8 cellular contexts compared by ENCODE assay signal in the genomic region with DNA sequence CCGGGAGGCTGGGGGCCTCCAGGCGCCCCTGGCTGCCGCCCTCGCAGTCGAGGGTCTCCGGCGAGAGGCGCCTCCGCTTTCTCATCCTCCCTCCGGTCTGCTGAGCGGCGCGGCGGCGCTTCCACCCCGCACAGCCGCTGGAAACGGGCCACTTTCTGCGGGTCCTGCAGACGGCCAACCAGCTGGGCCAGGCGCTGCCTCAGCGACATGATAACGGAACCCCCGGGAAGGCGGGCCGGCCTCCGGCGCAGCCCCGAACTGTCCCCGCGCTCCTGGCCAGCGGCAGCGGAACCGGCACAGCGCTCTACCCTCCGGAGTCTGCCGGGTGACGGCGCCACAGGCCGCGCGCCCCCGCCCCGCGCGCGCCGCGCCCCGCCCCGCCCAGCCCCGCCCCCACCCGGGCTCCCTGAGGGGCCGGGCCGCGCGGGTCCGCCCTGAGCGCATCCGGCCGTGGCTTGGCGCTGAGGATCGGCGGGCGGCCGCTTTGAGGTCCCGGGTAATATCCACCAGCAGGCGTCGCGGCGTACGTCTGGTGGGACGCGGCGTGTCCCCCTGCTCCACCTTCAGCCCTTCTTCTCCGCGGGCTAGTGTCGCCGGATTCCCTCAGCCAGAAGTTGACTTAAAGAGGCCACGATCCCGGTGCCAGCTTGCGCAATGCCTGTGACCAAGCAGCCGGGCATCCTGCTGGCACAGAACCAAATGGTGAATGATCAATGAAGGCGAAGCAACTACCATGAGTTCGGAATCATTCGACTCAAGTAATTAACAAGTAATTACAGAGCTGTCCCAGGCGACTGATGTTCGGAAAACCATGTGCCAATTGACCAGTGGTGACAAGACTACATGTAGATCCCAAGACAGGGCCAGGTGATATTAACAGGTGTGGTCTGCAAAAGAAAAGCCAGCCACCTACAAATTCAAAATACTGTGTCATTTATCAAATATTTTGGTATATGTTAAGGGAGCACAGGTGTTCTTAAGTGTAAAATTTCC. TPM values are rescaled to one million over a fixed set of nuclear protein-coding genes. Genes with fewer than 3 reads are reported as not detected.
DNase-seq lines count a peak whose midpoint lies in the region; ATAC-seq, FAIRE-seq and TF ChIP-seq lines count a peak whose summit lies in the region.

SGPP1 (minus strand) TSS at position 330 of the 993 bp plus-strand sequence; CDS start at position 209, 121 bp downstream.

- TF ChIP-seq POLR2A in endothelial cell of umbilical vein (IDR thresholded peaks at IDR 0.05; ENCODE audit: low read depth, low read length), result peak; percentile 79

- peak within 1 kb of the TSS; percentile 68 for H3K27ac ChIP-seq in CD4-positive, alpha-beta memory T cell (ENCODE audit: low read depth, low read length)
- peak within 1 kb of the TSS; percentile 46 for H3K27ac ChIP-seq in endothelial cell of umbilical vein (ENCODE audit: insufficient read depth, low read depth, low read length)

- no peaks in the 10 kb centered on the region for H4K20me1 ChIP-seq in endothelial cell of umbilical vein (replicated peaks; ENCODE audit: control insufficient read depth, extremely low read depth, insufficient read depth, low read length)

- peak; percentile 21 to 52 for TF ChIP-seq CTCF in endothelial cell of umbilical vein (IDR thresholded peaks at IDR 0.05; ENCODE audit: extremely low read depth in 1 of 2, insufficient read depth in 1 of 2, low read depth in 1 of 2, low read length in 2 of 2)

- peak within 1 kb of the TSS; percentile 74 for H3K9ac ChIP-seq in endothelial cell of umbilical vein (replicated peaks; ENCODE audit: extremely low read depth, insufficient read depth, low read length)

- intact Hi-C loops in CD4-positive, alpha-beta memory T cell (cut with micrococcal nuclease), result loop anchor here (1.0 to 5.0 kb wide), 6 partner anchors 42 to 185 kb away; partner anchors contain the start of genes PPP2R5E, SYNE2 and WDR89
- intact Hi-C loops in endothelial cell of umbilical vein (cut with micrococcal nuclease), result loop anchor here (1.0 to 5.0 kb wide), 3 partner anchors 42 to 186 kb away; partner anchors contain the start of gene PPP2R5E

- peak within 1 kb of the TSS; percentile 86 to 98 (median 97) for H3K27ac Mint-ChIP-seq in CD4-positive, alpha-beta memory T cell

- peak; percentile 81 to 86 (median 83) for DNase-seq in CD4-positive, alpha-beta memory T cell
- DNase-seq in NOMO-1 (lab: John Stamatoyannopoulos, UW; ENCODE audit: unreplicated experiment in 2 of 2) (peak; percentile 77 to 83), endothelial cell of umbilical vein (ENCODE audit: low read depth, low spot score) (peak; percentile 71), middle frontal gyrus (ENCODE audit: extremely low spot score, low spot score) (peak; percentile 25)
- DNase-seq in activated CD8-positive, alpha-beta memory T cell treated with anti-CD3 and anti-CD28 coated beads, Interleukin-2, amount 50 U/mL, for 4 hours, result peak; percentile 73
- DNase-seq in stimulated activated CD8-positive, alpha-beta memory T cell treated with anti-CD3 and anti-CD28 coated beads, Interleukin-2, amount 100 ng/mL, for 48 hours (ENCODE audit: low read depth in 2 of 2), result peak; percentile 68 to 75

- no peaks in the 10 kb centered on the region for H3K9me3 Mint-ChIP-seq in CD4-positive, alpha-beta memory T cell

- dilution Hi-C loops in endothelial cell of umbilical vein (cut with MboI; ENCODE audit: extremely low pct_ligation_motif_present, low sequenced_read_pairs), result no loop called here

- peaks cover 3 to 9% of the 10 kb centered on the region in 2 donors for H3K36me3 Mint-ChIP-seq in CD4-positive, alpha-beta memory T cell

- peak within 1 kb of the TSS; percentile 99 for H3K4me2 ChIP-seq in endothelial cell of umbilical vein (ENCODE audit: insufficient read depth, low read length)

- no peaks in the 10 kb centered on the region for H3K9me3 ChIP-seq in CD4-positive, alpha-beta memory T cell (ENCODE audit: control insufficient read depth in 1 of 2, low read length in 2 of 2)
- H3K9me3 ChIP-seq in endothelial cell of umbilical vein (replicated peaks; ENCODE audit: control insufficient read depth, insufficient read depth, low read length), result no peaks in the 10 kb centered on the region

- peaks cover 25 to 53% (median 43%) of the 10 kb centered on the region in 4 donors for H3K4me1 Mint-ChIP-seq in CD4-positive, alpha-beta memory T cell

- no TSS peak for BruUV-seq in endothelial cell of umbilical vein (replicated peaks; lab: Mats Ljungman, UMichigan)

- peaks cover 24% of the 10 kb centered on the region for H3K79me2 ChIP-seq in endothelial cell of umbilical vein (ENCODE audit: control insufficient read depth, insufficient read depth, low read length)

- peak; percentile 40 for FAIRE-seq in endothelial cell of umbilical vein (lab: Jason Lieb, UNC)

- ATAC-seq in GM19324 (IDR thresholded peaks at IDR 0.05; ENCODE audit: low FRiP score, unreplicated experiment) (peak; percentile 86), HG03457 (IDR thresholded peaks at IDR 0.05; ENCODE audit: unreplicated experiment) (peak; percentile 71)

- POLR2A ChIA-PET in CD4-positive, alpha-beta memory T cell (lab: Charles Lee; ENCODE audit: partially characterized antibody), result interaction anchor here (0.8 to 4.6 kb wide), 13 partner anchors 9 to 185 kb away, joined by 3 to 43 read pairs (median 4); partner anchors contain the start of genes PPP2R5E and WDR89
- POLR2A ChIA-PET in endothelial cell of umbilical vein (lab: Charles Lee), result no interaction called here

- CTCF ChIA-PET in CD4-positive, alpha-beta memory T cell (lab: Charles Lee; ENCODE audit: partially characterized antibody), result interaction anchor here (0.6 to 4.5 kb wide), 13 partner anchors 9 to 185 kb away, joined by 3 to 46 read pairs (median 3); partner anchors contain the start of genes PPP2R5E and WDR89
- CTCF ChIA-PET in endothelial cell of umbilical vein (lab: Charles Lee), result interaction anchor here (0.7 to 2.9 kb wide), 8 partner anchors 16 to 339 kb away, joined by 3 to 14 read pairs (median 3); partner anchors contain the start of gene WDR89

- no peaks in the 10 kb centered on the region for H3K9me1 ChIP-seq in endothelial cell of umbilical vein (replicated peaks; ENCODE audit: control insufficient read depth, extremely low read depth, insufficient read depth, low read length)

- H3K27me3 Mint-ChIP-seq in CD4-positive, alpha-beta memory T cell, result no peaks in the 10 kb centered on the region

- H3K4me1 ChIP-seq in CD4-positive, alpha-beta memory T cell (ENCODE audit: insufficient read depth, low read length), result peaks cover 31% of the 10 kb centered on the region
- peaks cover 17% of the 10 kb centered on the region for H3K4me1 ChIP-seq in endothelial cell of umbilical vein (ENCODE audit: control insufficient read depth, extremely low read depth, insufficient read depth, low read length)

- no peaks in the 10 kb centered on the region for H3K27me3 ChIP-seq in CD4-positive, alpha-beta memory T cell (ENCODE audit: insufficient read depth, low read length)
- H3K27me3 ChIP-seq in endothelial cell of umbilical vein (ENCODE audit: control insufficient read depth in 2 of 2, insufficient read depth in 2 of 2, low read length in 2 of 2), result no peaks in the 10 kb centered on the region

- peak within 1 kb of the TSS; percentile 57 to 80 for H3K4me3 ChIP-seq in CD4-positive, alpha-beta memory T cell (ENCODE audit: low read length in 2 of 2)
- peak within 1 kb of the TSS; percentile 28 to 80 (median 63) for H3K4me3 ChIP-seq in endothelial cell of umbilical vein (replicated peaks in 1 of 3; ENCODE audit: insufficient read depth in 1 of 3, low read depth in 1 of 3, low read length in 3 of 3)

- H2AFZ ChIP-seq in endothelial cell of umbilical vein (ENCODE audit: low read depth, low read length), result peak within 1 kb of the TSS; percentile 97

- H3K4me3 Mint-ChIP-seq in CD4-positive, alpha-beta memory T cell, result peak within 1 kb of the TSS; percentile 98 to 100 (median 99)

- H3K36me3 ChIP-seq in CD4-positive, alpha-beta memory T cell (ENCODE audit: insufficient read depth, low read length), result no peaks in the 10 kb centered on the region
- no peaks in the 10 kb centered on the region for H3K36me3 ChIP-seq in endothelial cell of umbilical vein (ENCODE audit: control insufficient read depth in 2 of 2, extremely low read depth in 1 of 2, insufficient read depth in 2 of 2, low read length in 2 of 2)

TF ChIP-seq in endothelial cell of umbilical vein, 7 proteins besides CTCF, POLR2A, EP300 and RAD21:
- TF ChIP-seq MYC (IDR thresholded peaks at IDR 0.05; ENCODE audit: low read depth, low read length) (no peak), POLR2AphosphoS5 (IDR thresholded peaks at IDR 0.05; ENCODE audit: insufficient read depth, low read depth, low read length) (peak; percentile 75)
TF ChIP-seq in endothelial cell of umbilical vein: peak in this region for 1.

RNA-seq across cellular contexts. Expression of gene SGPP1, which starts in this region (rescaled TPM):
- 10 to 100 TPM; 12.2 to 12.4 TPM for total RNA-seq in CD4-positive, alpha-beta memory T cell
- polyA plus RNA-seq in CD4-positive, alpha-beta memory T cell, result 10 to 100 TPM; 12.5 to 15.2 TPM
- total RNA-seq in endothelial cell of umbilical vein, result 7.6 and 7.9 TPM in 2 replicates
- 4.5 and 6.2 TPM in 2 replicates for polyA plus RNA-seq in endothelial cell of umbilical vein
- 2.8 and 3.3 TPM in 2 replicates for polyA plus RNA-seq in endothelial cell of umbilical vein (2011; cell fraction: cytosol; rRNA removed)
- 3.0 and 4.8 TPM in 2 replicates for polyA plus RNA-seq in endothelial cell of umbilical vein (2011; cell fraction: nucleus; rRNA removed)
- 4.4 and 5.6 TPM in 2 replicates for polyA plus RNA-seq in endothelial cell of umbilical vein (2012)
- polyA minus RNA-seq in endothelial cell of umbilical vein, result 5.4 TPM in 2 replicates
- 13.2 TPM for polyA minus RNA-seq in endothelial cell of umbilical vein (2011; cell fraction: cytosol; rRNA and poly(A)+ RNA removed)
- polyA minus RNA-seq in endothelial cell of umbilical vein (2011; cell fraction: nucleus; rRNA and poly(A)+ RNA removed), result 5.3 and 5.4 TPM in 2 replicates

Comparison
In these comparisons a context has a peak if more than half of its experiments do, and no peak if none do; other contexts are left out.
1. Peak in every context shown above with its lines: DNase-seq, ATAC-seq, H3K4me3 ChIP-seq and H3K27ac ChIP-seq.
2. DNase-seq: peak in every context shown above with its lines; median percentile 83 in CD4-positive, alpha-beta memory T cell; 80 in NOMO-1; 73 in activated CD8-positive, alpha-beta memory T cell treated with anti-CD3 and anti-CD28 coated beads, Interleukin-2, amount 50 U/mL, for 4 hours; 72 in stimulated activated CD8-positive, alpha-beta memory T cell treated with anti-CD3 and anti-CD28 coated beads, Interleukin-2, amount 100 ng/mL, for 48 hours; 71 in endothelial cell of umbilical vein; 25 in middle frontal gyrus.